1 cellular context compared by ENCODE assay signal in the genomic region with DNA sequence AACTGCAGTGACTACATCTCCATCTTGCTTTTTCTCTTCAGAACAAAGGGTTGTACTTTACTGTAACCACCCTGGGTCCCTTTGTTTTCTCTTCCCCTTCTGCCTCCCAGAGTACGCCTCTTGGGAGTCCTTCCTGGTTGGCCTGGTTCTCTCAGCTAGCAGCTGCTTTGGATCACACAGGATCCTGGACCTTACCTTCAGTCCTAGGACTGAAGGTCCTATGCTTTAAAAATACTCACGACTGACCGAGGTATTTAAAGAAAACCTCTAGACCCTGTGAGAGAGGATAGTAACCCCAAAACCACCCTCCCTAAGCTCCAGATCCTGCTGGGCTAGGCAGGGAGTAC.
A peak's percentile ranks its signal among the peaks of the same experiment; 100 is the strongest.
TF ChIP-seq lines count a peak whose summit lies in the region.

No MANE protein-coding gene starts in this region.

TF ChIP-seq in K562, 482 proteins besides CTCF, POLR2A, EP300 and RAD21:
- 0 out of 2 replicates have a peak, but pooled peaks have one; percentile 2 for TF ChIP-seq SOX6 (IDR thresholded peaks at IDR 0.05)
- TF ChIP-seq, protein P1, sequence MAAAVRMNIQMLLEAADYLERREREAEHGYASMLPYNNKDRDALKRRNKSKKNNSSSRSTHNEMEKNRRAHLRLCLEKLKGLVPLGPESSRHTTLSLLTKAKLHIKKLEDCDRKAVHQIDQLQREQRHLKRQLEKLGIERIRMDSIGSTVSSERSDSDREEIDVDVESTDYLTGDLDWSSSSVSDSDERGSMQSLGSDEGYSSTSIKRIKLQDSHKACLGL (CRISPR knock-in tag; IDR thresholded peaks at IDR 0.05; ENCODE audit: borderline replicate concordance, poor library complexity, severe bottlenecking), result no peak
- no peak for TF ChIP-seq TCF7 (IDR thresholded peaks at IDR 0.05; ENCODE audit: borderline replicate concordance)
- TF ChIP-seq SP2 (IDR thresholded peaks at IDR 0.05; ENCODE audit: extremely low read depth, low read depth, low read length, poor library complexity, severe bottlenecking), result no peak
- TF ChIP-seq SMAD1 (IDR thresholded peaks at IDR 0.05; ENCODE audit: low read depth, low read length, partially characterized antibody), result no peak
- no peak for TF ChIP-seq CREB1 (IDR thresholded peaks at IDR 0.05)
- TF ChIP-seq CREB1 (CRISPR knock-in tag; IDR thresholded peaks at IDR 0.05), result 0 out of 2 replicates have a peak, but pooled peaks have one; percentile 20
TF ChIP-seq in K562: peak in this region for 2.
